ENCODE assay signal across 1 cellular context in genomic region chr11:123169821-123170220, GRCh38.
TF ChIP-seq lines count a peak whose summit lies in the region.

No MANE protein-coding gene starts in this region.

TF ChIP-seq in IMR-90, 13 proteins besides CTCF, POLR2A, EP300 and RAD21:
- TF ChIP-seq, protein P1, sequence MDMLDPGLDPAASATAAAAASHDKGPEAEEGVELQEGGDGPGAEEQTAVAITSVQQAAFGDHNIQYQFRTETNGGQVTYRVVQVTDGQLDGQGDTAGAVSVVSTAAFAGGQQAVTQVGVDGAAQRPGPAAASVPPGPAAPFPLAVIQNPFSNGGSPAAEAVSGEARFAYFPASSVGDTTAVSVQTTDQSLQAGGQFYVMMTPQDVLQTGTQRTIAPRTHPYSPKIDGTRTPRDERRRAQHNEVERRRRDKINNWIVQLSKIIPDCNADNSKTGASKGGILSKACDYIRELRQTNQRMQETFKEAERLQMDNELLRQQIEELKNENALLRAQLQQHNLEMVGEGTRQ (IDR thresholded peaks at IDR 0.05; ENCODE audit: low read depth, low read length) = no peak
- no peak for TF ChIP-seq MAZ (IDR thresholded peaks at IDR 0.05; ENCODE audit: borderline replicate concordance, low read depth, low read length)
- no peak for TF ChIP-seq FOS (IDR thresholded peaks at IDR 0.05; ENCODE audit: low read depth, low read length)
- TF ChIP-seq CHD1 (IDR thresholded peaks at IDR 0.05; ENCODE audit: low read depth, low read length) = no peak
- no peak for TF ChIP-seq NFE2L2 (IDR thresholded peaks at IDR 0.05; ENCODE audit: low read depth, low read length)
- no peak for TF ChIP-seq MAFK (IDR thresholded peaks at IDR 0.05; ENCODE audit: low read depth, low read length)
- TF ChIP-seq RCOR1 (IDR thresholded peaks at IDR 0.05; ENCODE audit: insufficient replicate concordance, low read length) = no peak
- TF ChIP-seq BHLHE40 (IDR thresholded peaks at IDR 0.05; ENCODE audit: low read depth, low read length) = no peak
- TF ChIP-seq RFX5 (IDR thresholded peaks at IDR 0.05; ENCODE audit: low read depth, low read length) = no peak
- TF ChIP-seq MXI1 (IDR thresholded peaks at IDR 0.05; ENCODE audit: borderline replicate concordance, low read depth, low read length) = no peak
- no peak for TF ChIP-seq SMC3 (IDR thresholded peaks at IDR 0.05; ENCODE audit: low read depth, low read length)
- TF ChIP-seq CEBPB (IDR thresholded peaks at IDR 0.05; ENCODE audit: low read depth, low read length) = no peak
- TF ChIP-seq, protein P2, sequence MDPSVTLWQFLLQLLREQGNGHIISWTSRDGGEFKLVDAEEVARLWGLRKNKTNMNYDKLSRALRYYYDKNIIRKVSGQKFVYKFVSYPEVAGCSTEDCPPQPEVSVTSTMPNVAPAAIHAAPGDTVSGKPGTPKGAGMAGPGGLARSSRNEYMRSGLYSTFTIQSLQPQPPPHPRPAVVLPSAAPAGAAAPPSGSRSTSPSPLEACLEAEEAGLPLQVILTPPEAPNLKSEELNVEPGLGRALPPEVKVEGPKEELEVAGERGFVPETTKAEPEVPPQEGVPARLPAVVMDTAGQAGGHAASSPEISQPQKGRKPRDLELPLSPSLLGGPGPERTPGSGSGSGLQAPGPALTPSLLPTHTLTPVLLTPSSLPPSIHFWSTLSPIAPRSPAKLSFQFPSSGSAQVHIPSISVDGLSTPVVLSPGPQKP (IDR thresholded peaks at IDR 0.05; ENCODE audit: borderline replicate concordance, low read depth, low read length) = no peak
TF ChIP-seq in IMR-90: peak in this region for 0.
